25 cellular contexts compared by ENCODE assay signal in the genomic region with DNA sequence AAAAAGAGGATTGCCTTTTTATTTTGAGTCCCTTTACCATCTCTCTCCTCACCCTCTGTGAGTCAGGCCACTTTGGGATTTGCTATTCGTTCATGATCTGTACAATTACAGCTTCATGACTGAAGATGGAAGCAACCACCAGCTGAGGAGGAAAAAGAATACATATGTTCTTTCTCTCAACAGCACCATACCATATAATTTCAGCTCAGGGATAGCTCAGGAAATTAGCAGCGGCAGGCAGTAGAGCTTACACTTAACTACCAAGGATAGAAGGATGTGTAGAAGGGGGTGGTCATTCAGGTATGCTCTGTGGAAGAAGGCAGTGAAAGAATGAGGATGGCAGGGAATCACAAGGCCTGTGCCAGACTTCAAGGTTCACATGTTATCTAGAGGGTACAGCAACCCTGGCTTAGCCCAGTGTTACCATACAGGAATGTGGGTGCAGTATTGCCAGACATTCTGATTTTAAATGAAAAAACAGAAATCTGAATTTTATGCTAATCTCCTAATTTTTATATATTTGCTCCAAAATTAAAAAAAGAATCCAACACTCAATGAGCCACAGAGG. TPM values are rescaled to one million over a fixed set of nuclear protein-coding genes. Genes with fewer than 3 reads are reported as not detected.
DNase-seq lines count a peak whose midpoint lies in the region; ATAC-seq, FAIRE-seq and TF ChIP-seq lines count a peak whose summit lies in the region.
"Had no signal": no experiment of that assay in that cellular context is flagged by ENCODE, and none has a peak within 500 bp of the region (broad histone marks: within the 10 kb centered on the region; RNA-seq: fewer than 3 reads in every experiment).

No MANE protein-coding gene starts in this region.

- H3K4me1 ChIP-seq in Peyer's patch: peaks cover 0 to 36% (median 2%) of the 10 kb centered on the region in 4 donors
- H3K4me1 ChIP-seq in HepG2 (ENCODE audit: insufficient read depth, low read length): peaks cover 4% of the 10 kb centered on the region; the same call in 1 of the 2 replicates

- H3K4me3 ChIP-seq in Peyer's patch (no peak overlapping the region), HepG2 (replicated peaks in 1 of 3; ENCODE audit: insufficient read depth in 1 of 3, low read depth in 2 of 3, low read length in 3 of 3) (no peak overlapping the region)

- H3K79me2 ChIP-seq in HepG2 (ENCODE audit: insufficient read depth, low read length): no peaks in the 10 kb centered on the region

- H3K4me2 ChIP-seq in HepG2 (ENCODE audit: low read depth, low read length): no peak overlapping the region

- in situ Hi-C loops in HepG2 (cut with HindIII; ENCODE audit: extremely low pct_ligation_motif_present, low pct_unique_long_range_greater_than_20kb): no loop called here

- WGBS in HepG2 (ENCODE audit: low lambda C conversion rate): 97% methylated on average over 2 of the region's 2 CpGs

- peak; percentile 72 for ATAC-seq in left lobe of liver
- peak; percentile 36 for ATAC-seq in stimulated activated memory B cell treated with anti-CD40 and anti-IgM and Interleukin-4, amounts not matched to agents 10 μg/mL and 1 μg/mL and 100 μg/mL, for 72 hours
- no peak for ATAC-seq in HepG2
- no peak for ATAC-seq in HG03469 (IDR thresholded peaks at IDR 0.05; ENCODE audit: unreplicated experiment)
- ATAC-seq: Panc1 had no signal

- peaks cover 8% of the 10 kb centered on the region for H3K27me3 Mint-ChIP-seq in stimulated activated memory B cell treated with anti-CD40 and anti-IgM and Interleukin-4, amounts not matched to agents 10 μg/mL and 1 μg/mL and 100 μg/mL, for 72 hours
- H3K27me3 Mint-ChIP-seq: B cell; CD8-positive, alpha-beta memory T cell had no signal

- no peak overlapping the region for H3K9ac ChIP-seq in HepG2 (ENCODE audit: insufficient read depth, low read depth, low read length)

- H3K27ac Mint-ChIP-seq in stimulated activated memory B cell treated with anti-CD40 and anti-IgM and Interleukin-4, amounts not matched to agents 10 μg/mL and 1 μg/mL and 100 μg/mL, for 72 hours: no peak overlapping the region
- H3K27ac Mint-ChIP-seq: B cell, CD14-positive monocyte had no signal

- H3K36me3 ChIP-seq in Peyer's patch (no peaks in the 10 kb centered on the region), HepG2 (replicated peaks in 1 of 2; ENCODE audit: control insufficient read depth in 1 of 2, insufficient read depth in 2 of 2, low read length in 2 of 2) (no peaks in the 10 kb centered on the region)

- no peak for FAIRE-seq in HepG2 (lab: Jason Lieb, UNC)
- FAIRE-seq: H54, HTR-8/SVneo had no signal

- no peak overlapping the region for H3K4me3 Mint-ChIP-seq in stimulated activated memory B cell treated with anti-CD40 and anti-IgM and Interleukin-4, amounts not matched to agents 10 μg/mL and 1 μg/mL and 100 μg/mL, for 72 hours
- H3K4me3 Mint-ChIP-seq: B cell; CD14-positive monocyte; CD8-positive, alpha-beta memory T cell had no signal

- H4K20me1 ChIP-seq in HepG2 (ENCODE audit: insufficient read depth, low read length): no peaks in the 10 kb centered on the region

- H2AFZ ChIP-seq in HepG2 (ENCODE audit: low read length): no peak overlapping the region

- intact Hi-C loops in HepG2 (cut with micrococcal nuclease; ENCODE audit: unreplicated experiment): no loop called here

- TF ChIP-seq CTCF in Peyer's patch (IDR thresholded peaks at IDR 0.05) (no peak), HepG2 (CRISPR knock-in tag; IDR thresholded peaks at IDR 0.05) (no peak)

- TF ChIP-seq POLR2A in Peyer's patch (IDR thresholded peaks at IDR 0.05) (no peak), HepG2 (IDR thresholded peaks at IDR 0.05; ENCODE audit: insufficient read depth in 1 of 2, low read depth in 2 of 2, low read length in 2 of 2) (no peak)

- H3K27ac ChIP-seq in Peyer's patch (peak overlapping the region in 3 of 4 donors; percentile 48 to 88 (median 76)), HepG2 (ENCODE audit: extremely low read length, insufficient read depth, low read length) (no peak overlapping the region)

- DNase-seq in NCI-H2227 treated with DMSO at 0.1 percent for 48 hours (lab: John Stamatoyannopoulos, UW) (peak; percentile 69), Peyer's patch (no peak), left lobe of liver (ENCODE audit: low spot score) (no peak), HepG2 (ENCODE audit: low spot score) (no peak), DMS 273 (lab: John Stamatoyannopoulos, UW; ENCODE audit: unreplicated experiment) (no peak)
- DNase-seq: CD8-positive, alpha-beta memory T cell; DMS153; DND-41; KBM-7; MV-4-11; NCI-H1105; NCI-H1436 treated with DMSO at 0.1 percent for 48 hours; NCI-H187 treated with DMSO at 0.1 percent for 48 hours; NCI-H345; NCI-H510A treated with DMSO at 0.1 percent for 48 hours; NCI-H748 treated with DMSO at 0.1 percent for 48 hours; SHP77 treated with DMSO at 0.1 percent for 48 hours; T-helper 1 cell had no signal

- no peaks in the 10 kb centered on the region for H3K36me3 Mint-ChIP-seq in stimulated activated memory B cell treated with anti-CD40 and anti-IgM and Interleukin-4, amounts not matched to agents 10 μg/mL and 1 μg/mL and 100 μg/mL, for 72 hours
- H3K36me3 Mint-ChIP-seq: CD14-positive monocyte; CD8-positive, alpha-beta memory T cell had no signal

- H3K9me3 ChIP-seq in Peyer's patch (no peaks in the 10 kb centered on the region), HepG2 (ENCODE audit: low read length) (no peaks in the 10 kb centered on the region)

- TF ChIP-seq EP300 in HepG2 (IDR thresholded peaks at IDR 0.05; ENCODE audit: low read depth in 2 of 2, low read length in 2 of 2) (no peak), HepG2 (CRISPR knock-in tag; IDR thresholded peaks at IDR 0.05; ENCODE audit: borderline replicate concordance) (no peak)

- CTCF ChIA-PET in HepG2 (lab: Yijun Ruan, JAX; ENCODE audit: low intra/inter-chr PET ratio, low total read pairs): no interaction called here

- POLR2A ChIA-PET in HepG2 (lab: Yijun Ruan, JAX): no interaction called here

- no TSS peak for BruUV-seq in HepG2 (replicated peaks; lab: Mats Ljungman, UMichigan)

- TF ChIP-seq RAD21 in HepG2 (CRISPR knock-in tag; IDR thresholded peaks at IDR 0.05): no peak

- H3K27me3 ChIP-seq in Peyer's patch (no peaks in the 10 kb centered on the region), HepG2 (ENCODE audit: control insufficient read depth in 1 of 2, insufficient read depth in 2 of 2, low read length in 2 of 2) (no peaks in the 10 kb centered on the region)

- H3K4me1 Mint-ChIP-seq in stimulated activated memory B cell treated with anti-CD40 and anti-IgM and Interleukin-4, amounts not matched to agents 10 μg/mL and 1 μg/mL and 100 μg/mL, for 72 hours: no peaks in the 10 kb centered on the region
- H3K4me1 Mint-ChIP-seq: B cell; CD14-positive monocyte; CD8-positive, alpha-beta memory T cell had no signal

- no peaks in the 10 kb centered on the region for H3K9me3 Mint-ChIP-seq in stimulated activated memory B cell treated with anti-CD40 and anti-IgM and Interleukin-4, amounts not matched to agents 10 μg/mL and 1 μg/mL and 100 μg/mL, for 72 hours
- H3K9me3 Mint-ChIP-seq: CD14-positive monocyte; CD8-positive, alpha-beta memory T cell had no signal

RNA-seq across cellular contexts. Expression of a gene that starts 17.9 kb away (rescaled TPM):
- total RNA-seq in Peyer's patch (100 to 1,000 TPM in 3 of 4 donors, 10 to 100 TPM in 1; 48.7 to 661 (median 328) TPM), left lobe of liver (14.2 TPM), HepG2 (2016; rRNA removed; fragmentation: Illumina TruSeq; extraction: Trizol) (21.1 and 34.1 TPM in 2 replicates)
- total RNA-seq in HepG2 (2016; cell fraction: cytosol; rRNA removed; fragmentation: Illumina TruSeq; extraction: Trizol; ENCODE audit: low read depth): 4.4 and 7.7 TPM in 2 replicates
- total RNA-seq in HepG2 (2016; cell fraction: insoluble cytoplasmic fraction; rRNA removed; fragmentation: Illumina TruSeq; extraction: Trizol): 19.5 and 33.3 TPM in 2 replicates
- 5.7 and 6.6 TPM in 2 replicates for total RNA-seq in HepG2 (2016; cell fraction: membrane; rRNA removed; fragmentation: Illumina TruSeq; extraction: Trizol)
- total RNA-seq in HepG2 (2016; cell fraction: nucleus; rRNA removed; fragmentation: Illumina TruSeq; extraction: Trizol): 13.8 and 14.5 TPM in 2 replicates
- polyA plus RNA-seq in HepG2 (2011; rRNA removed): 8.3 and 11.2 TPM in 2 replicates
- polyA plus RNA-seq in HepG2 (2011; cell fraction: cytosol; rRNA removed): 5.3 and 9.1 TPM in 2 replicates
- 2.6 and 3.8 TPM in 2 replicates for polyA plus RNA-seq in HepG2 (2011; cell fraction: nucleus; rRNA removed)
- 8.5 and 14.1 TPM in 2 replicates for polyA plus RNA-seq in HepG2 (2012)
- 0.65 and 0.89 TPM in 2 replicates for polyA plus RNA-seq in HepG2 (2016; cell fraction: cytosol; fragmentation: Illumina TruSeq; extraction: Trizol; ENCODE audit: low read depth)
- 18.7 and 20.7 TPM in 2 replicates for polyA plus RNA-seq in HepG2 (2016; cell fraction: insoluble cytoplasmic fraction; fragmentation: Illumina TruSeq; extraction: Trizol; ENCODE audit: low read depth)
- polyA plus RNA-seq in HepG2 (2016; cell fraction: membrane; fragmentation: Illumina TruSeq; extraction: Trizol; ENCODE audit: low read depth): 1.8 TPM in 2 replicates
- 7.7 and 8.5 TPM in 2 replicates for polyA plus RNA-seq in HepG2 (2016; cell fraction: nucleus; fragmentation: Illumina TruSeq; extraction: Trizol; ENCODE audit: insufficient read depth, low read depth)
- 4.7 and 8.0 TPM in 2 replicates for polyA minus RNA-seq in HepG2 (2011; rRNA and poly(A)+ RNA removed; ENCODE audit: low replicate concordance)
- polyA minus RNA-seq in HepG2 (2011; cell fraction: cytosol; rRNA and poly(A)+ RNA removed): 10.1 and 13.0 TPM in 2 replicates
- polyA minus RNA-seq in HepG2 (2011; cell fraction: nucleus; rRNA and poly(A)+ RNA removed): 13.4 and 18.6 TPM in 2 replicates

RNA-seq across cellular contexts. Expression of a gene that starts 35.6 kb away (rescaled TPM):
- 10 to 100 TPM; 21.0 to 53.6 (median 23.9) TPM for total RNA-seq in Peyer's patch
- 11.1 TPM for total RNA-seq in left lobe of liver
- total RNA-seq in HepG2 (2016; rRNA removed; fragmentation: Illumina TruSeq; extraction: Trizol): 17.0 and 21.7 TPM in 2 replicates
- 3.3 and 4.6 TPM in 2 replicates for total RNA-seq in HepG2 (2016; cell fraction: cytosol; rRNA removed; fragmentation: Illumina TruSeq; extraction: Trizol; ENCODE audit: low read depth)
- total RNA-seq in HepG2 (2016; cell fraction: insoluble cytoplasmic fraction; rRNA removed; fragmentation: Illumina TruSeq; extraction: Trizol): 16.0 and 21.3 TPM in 2 replicates
- 5.3 and 6.0 TPM in 2 replicates for total RNA-seq in HepG2 (2016; cell fraction: membrane; rRNA removed; fragmentation: Illumina TruSeq; extraction: Trizol)
- 32.5 and 33.4 TPM in 2 replicates for total RNA-seq in HepG2 (2016; cell fraction: nucleus; rRNA removed; fragmentation: Illumina TruSeq; extraction: Trizol)
- polyA plus RNA-seq in HepG2 (2011; rRNA removed): 5.4 and 6.6 TPM in 2 replicates
- polyA plus RNA-seq in HepG2 (2011; cell fraction: cytosol; rRNA removed): 1.7 and 3.5 TPM in 2 replicates
- polyA plus RNA-seq in HepG2 (2011; cell fraction: nucleus; rRNA removed): 7.2 and 8.3 TPM in 2 replicates
- 6.6 and 8.4 TPM in 2 replicates for polyA plus RNA-seq in HepG2 (2012)
- 1.3 TPM in 2 replicates for polyA plus RNA-seq in HepG2 (2016; cell fraction: cytosol; fragmentation: Illumina TruSeq; extraction: Trizol; ENCODE audit: low read depth)
- polyA plus RNA-seq in HepG2 (2016; cell fraction: insoluble cytoplasmic fraction; fragmentation: Illumina TruSeq; extraction: Trizol; ENCODE audit: low read depth): 12.9 and 13.9 TPM in 2 replicates
- polyA plus RNA-seq in HepG2 (2016; cell fraction: membrane; fragmentation: Illumina TruSeq; extraction: Trizol; ENCODE audit: low read depth): 1.6 and 1.9 TPM in 2 replicates
- 24.5 and 26.4 TPM in 2 replicates for polyA plus RNA-seq in HepG2 (2016; cell fraction: nucleus; fragmentation: Illumina TruSeq; extraction: Trizol; ENCODE audit: insufficient read depth, low read depth)
- polyA minus RNA-seq in HepG2 (2011; rRNA and poly(A)+ RNA removed; ENCODE audit: low replicate concordance): 6.9 and 27.7 TPM in 2 replicates
- 6.3 and 7.6 TPM in 2 replicates for polyA minus RNA-seq in HepG2 (2011; cell fraction: cytosol; rRNA and poly(A)+ RNA removed)
- 32.3 and 42.5 TPM in 2 replicates for polyA minus RNA-seq in HepG2 (2011; cell fraction: nucleus; rRNA and poly(A)+ RNA removed)

Comparison
In these comparisons a context has a peak if more than half of its experiments do, and no peak if none do; other contexts are left out.
1. ATAC-seq: peak in left lobe of liver (single experiment) and stimulated activated memory B cell treated with anti-CD40 and anti-IgM and Interleukin-4, amounts not matched to agents 10 μg/mL and 1 μg/mL and 100 μg/mL, for 72 hours (single experiment); none in HepG2 (single experiment) and HG03469 (single experiment).